Comparison of ENCODE assay signal across 18 cellular contexts in the genomic region with DNA sequence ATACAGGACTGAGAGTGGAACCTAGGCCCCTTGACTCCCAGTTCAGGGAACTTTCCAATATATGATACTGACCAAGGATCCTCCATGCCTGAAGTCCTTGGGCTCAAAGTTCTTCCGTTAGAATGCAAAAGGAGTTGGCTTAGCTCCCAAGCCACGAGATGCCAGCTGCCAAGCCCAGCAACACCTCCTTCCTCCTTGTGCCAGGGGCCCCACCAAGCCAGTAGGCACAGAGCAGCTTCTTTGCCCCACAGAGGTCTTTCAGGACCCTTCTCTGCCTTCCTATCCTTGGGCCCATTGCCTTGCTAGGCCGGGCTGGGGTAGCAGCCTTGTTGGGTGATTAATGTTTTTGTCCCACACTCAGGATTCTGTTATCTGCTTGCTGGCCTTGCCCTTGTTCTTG.
DNase-seq lines count a peak whose midpoint lies in the region; ATAC-seq and TF ChIP-seq lines count a peak whose summit lies in the region.
"Had no signal": no experiment of that assay in that cellular context is flagged by ENCODE, and none has a peak within 500 bp of the region (broad histone marks: within the 10 kb centered on the region; RNA-seq: fewer than 3 reads in every experiment).

No MANE protein-coding gene starts in this region.

- TF ChIP-seq POLR2A in testis (IDR thresholded peaks at IDR 0.05): no peak

- no peaks in the 10 kb centered on the region for H3K36me3 ChIP-seq in heart right ventricle
- no peaks in the 10 kb centered on the region for H3K36me3 ChIP-seq in right atrium auricular region
- H3K36me3 ChIP-seq in parathyroid adenoma (ENCODE audit: control insufficient read depth, insufficient read depth, low read length): no peaks in the 10 kb centered on the region
- H3K36me3 ChIP-seq in testis (ENCODE audit: low read depth, missing control alignments): no peaks in the 10 kb centered on the region
- no peaks in the 10 kb centered on the region for H3K36me3 ChIP-seq in Karpas-422 (ENCODE audit: insufficient read depth, low read length)
- H3K36me3 ChIP-seq: Peyer's patch had no signal

- intact Hi-C loops in heart right ventricle (cut with DNase I) (loop anchor here in 5 of 10 donors (5.0 to 10.0 kb wide), 4 partner anchors 37 to 102 kb away; no protein-coding TSS in a partner anchor), testis (cut with DNase I; ENCODE audit: low total_unique reads) (no loop called here)

- H3K27ac ChIP-seq in heart right ventricle: peak overlapping the region in 6 of 10 donors; percentile 9 to 79 (median 38)
- peak overlapping the region in 1 of 2 donors; percentile 13 for H3K27ac ChIP-seq in right atrium auricular region
- peak overlapping the region; percentile 53 for H3K27ac ChIP-seq in parathyroid adenoma
- no peak overlapping the region for H3K27ac ChIP-seq in testis
- no peak overlapping the region for H3K27ac ChIP-seq in Karpas-422 (ENCODE audit: low read length)

- H3K9me3 ChIP-seq in heart right ventricle (no peaks in the 10 kb centered on the region), right atrium auricular region (no peaks in the 10 kb centered on the region), parathyroid adenoma (ENCODE audit: control insufficient read depth, low read length) (no peaks in the 10 kb centered on the region), testis (no peaks in the 10 kb centered on the region), Karpas-422 (ENCODE audit: low read length) (no peaks in the 10 kb centered on the region)
- H3K9me3 ChIP-seq: Peyer's patch had no signal

- H3K79me2 ChIP-seq in parathyroid adenoma (no peaks in the 10 kb centered on the region), Karpas-422 (ENCODE audit: low read length) (no peaks in the 10 kb centered on the region)

- in situ Hi-C loops in GM13976 (cut with MboI; ENCODE audit: low sequenced_read_pairs, unreplicated experiment): no loop called here

- no peaks in the 10 kb centered on the region for H4K20me1 ChIP-seq in Karpas-422 (ENCODE audit: insufficient read depth, low read depth, low read length)

- DNase-seq in heart right ventricle (no peak), right atrium auricular region (ENCODE audit: low spot score) (no peak), islet precursor cell (peak; percentile 26), testis (peak; percentile 16), NCI-H146 (lab: John Stamatoyannopoulos, UW) (no peak), Karpas-422 (no peak), GM13976 (ENCODE audit: low spot score) (no peak)
- DNase-seq: C1 segment of cervical spinal cord, GDM1, H9, NCI-H1436, NCI-H2081, NCI-H524, Peyer's patch, SIG-M5 had no signal

- H3K9ac ChIP-seq in parathyroid adenoma: no peak overlapping the region
- no peak overlapping the region for H3K9ac ChIP-seq in Karpas-422 (ENCODE audit: low read length)

- H3K4me2 ChIP-seq in parathyroid adenoma (ENCODE audit: low read length): no peak overlapping the region
- no peak overlapping the region for H3K4me2 ChIP-seq in Karpas-422 (ENCODE audit: low read depth, low read length, poor library complexity, severe bottlenecking)

- peaks cover 0 to 75% (median 32%) of the 10 kb centered on the region in 9 donors for H3K4me1 ChIP-seq in heart right ventricle
- H3K4me1 ChIP-seq in right atrium auricular region: peaks cover 0 to 30% of the 10 kb centered on the region in 2 donors
- H3K4me1 ChIP-seq in parathyroid adenoma: peaks cover 33% of the 10 kb centered on the region
- no peaks in the 10 kb centered on the region for H3K4me1 ChIP-seq in testis
- no peaks in the 10 kb centered on the region for H3K4me1 ChIP-seq in Karpas-422 (ENCODE audit: low read length)
- H3K4me1 ChIP-seq: Peyer's patch had no signal

- no peak for ATAC-seq in heart right ventricle
- ATAC-seq: GM12878, K562 had no signal

- no peaks in the 10 kb centered on the region for H3K9me2 ChIP-seq in Karpas-422 (replicated peaks; ENCODE audit: insufficient read depth, low read length)

- no peak for TF ChIP-seq CTCF in heart right ventricle (IDR thresholded peaks at IDR 0.05)
- TF ChIP-seq CTCF in right atrium auricular region (IDR thresholded peaks at IDR 0.05): no peak
- TF ChIP-seq CTCF in parathyroid adenoma (IDR thresholded peaks at IDR 0.05): no peak
- no peak for TF ChIP-seq CTCF in testis (IDR thresholded peaks at IDR 0.05)
- no peak for TF ChIP-seq CTCF in GM13976 (IDR thresholded peaks at IDR 0.05; ENCODE audit: borderline replicate concordance, control extremely low read depth, extremely low read depth, insufficient read depth, missing control alignments)

- no peak overlapping the region for H2AFZ ChIP-seq in parathyroid adenoma
- H2AFZ ChIP-seq in Karpas-422 (ENCODE audit: low read length): no peak overlapping the region

- WGBS in heart right ventricle, 2 donors: 56 to 59% methylated on average over 3 of the region's 3 CpGs
- 36 to 60% methylated on average over 1 to 3 of the region's 3 CpGs for WGBS in testis, 2 donors

- H3K27me3 ChIP-seq in heart right ventricle: no peaks in the 10 kb centered on the region
- no peaks in the 10 kb centered on the region for H3K27me3 ChIP-seq in right atrium auricular region
- H3K27me3 ChIP-seq in parathyroid adenoma (ENCODE audit: control insufficient read depth, insufficient read depth, low read length): no peaks in the 10 kb centered on the region
- H3K27me3 ChIP-seq in testis: no peaks in the 10 kb centered on the region
- H3K27me3 ChIP-seq in Karpas-422 (ENCODE audit: low read length): no peaks in the 10 kb centered on the region
- H3K27me3 ChIP-seq: Peyer's patch had no signal

- H3K4me3 ChIP-seq in heart right ventricle: no peak overlapping the region
- no peak overlapping the region for H3K4me3 ChIP-seq in right atrium auricular region
- no peak overlapping the region for H3K4me3 ChIP-seq in parathyroid adenoma (ENCODE audit: low read depth, low read length)
- H3K4me3 ChIP-seq in testis: no peak overlapping the region
- no peak overlapping the region for H3K4me3 ChIP-seq in Karpas-422 (ENCODE audit: low read length)
- H3K4me3 ChIP-seq: GM12878, K562, Peyer's patch had no signal

Comparison
In these comparisons a context has a peak if more than half of its experiments do, and no peak if none do; other contexts are left out.
1. DNase-seq: peak in islet precursor cell (single experiment) and testis (single experiment); none in heart right ventricle (0 of 2), right atrium auricular region (single experiment), NCI-H146 (single experiment), Karpas-422 (single experiment) and GM13976 (single experiment).
2. H3K27ac ChIP-seq: peak in heart right ventricle (6 of 10) and parathyroid adenoma (single experiment); none in testis (0 of 2) and Karpas-422 (single experiment).